Comparison of ENCODE assay signal across 15 cellular contexts in the genomic region with DNA sequence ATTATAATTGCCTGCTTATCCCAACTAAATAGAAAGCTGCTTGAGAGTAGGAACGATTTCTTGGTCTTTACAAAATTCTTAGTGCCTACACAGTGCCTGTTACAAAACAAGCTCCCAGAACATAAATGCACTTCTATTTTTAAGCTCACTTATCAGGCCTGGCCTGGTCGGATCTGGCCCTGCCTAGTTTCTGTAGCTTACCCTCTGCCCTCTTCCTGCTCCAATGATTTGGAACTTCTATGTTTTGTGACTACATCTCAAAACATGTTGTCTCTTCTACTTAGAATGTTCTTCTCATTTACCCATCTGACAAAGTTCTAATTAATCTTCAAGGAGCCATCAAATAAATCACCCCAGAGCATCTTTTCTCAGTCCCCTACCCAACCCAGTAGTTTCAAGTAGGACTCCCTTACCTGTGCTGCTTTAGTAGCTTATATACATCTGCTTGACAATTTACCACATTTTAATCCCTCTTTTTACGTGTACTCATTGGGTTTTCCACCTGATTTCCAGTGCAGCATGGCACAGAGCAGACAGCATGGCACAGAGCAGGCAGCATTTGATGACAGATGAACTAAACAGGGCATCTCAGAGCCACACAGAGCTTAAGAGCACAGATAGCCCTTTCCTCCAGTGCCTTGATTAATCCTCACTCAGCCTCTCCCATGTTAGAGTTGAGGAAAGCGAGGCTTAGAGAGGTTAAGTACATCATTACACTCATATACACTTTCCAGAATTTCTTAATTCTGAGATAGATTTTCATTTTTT.
"Had no signal": no experiment of that assay in that cellular context is flagged by ENCODE, and none has a peak within 500 bp of the region (broad histone marks: within the 10 kb centered on the region; RNA-seq: fewer than 3 reads in every experiment).

No MANE protein-coding gene starts in this region.

- FAIRE-seq: endometrium, pancreas had no signal

- H3K27me3 Mint-ChIP-seq: activated CD8-positive, alpha-beta memory T cell treated with anti-CD3 and anti-CD28 coated beads, Interleukin-2, amount 10 ng/mL, durations not matched to agents 7 days and 5 days; activated naive CD4-positive, alpha-beta T cell treated with anti-CD3 and anti-CD28 coated beads, Interleukin-2, amount 50 U/mL, for 24 hours; naive thymus-derived CD4-positive, alpha-beta T cell; stimulated activated naive B cell treated with anti-CD40 and anti-IgM and Interleukin-4, amounts not matched to agents 10 μg/mL and 1 μg/mL and 100 μg/mL, for 72 hours had no signal

- H3K9me3 Mint-ChIP-seq: activated naive CD4-positive, alpha-beta T cell treated with anti-CD3 and anti-CD28 coated beads, Interleukin-2, amount 50 U/mL, for 24 hours; naive thymus-derived CD4-positive, alpha-beta T cell; stimulated activated naive B cell treated with anti-CD40 and anti-IgM and Interleukin-4, amounts not matched to agents 10 μg/mL and 1 μg/mL and 100 μg/mL, for 72 hours had no signal

- H3K27me3 ChIP-seq: adrenal gland, colonic mucosa, pancreas, tibial artery had no signal

- H3K36me3 ChIP-seq: adrenal gland, colonic mucosa, pancreas, tibial artery had no signal

- H3K4me3 Mint-ChIP-seq: activated CD8-positive, alpha-beta memory T cell treated with anti-CD3 and anti-CD28 coated beads, Interleukin-2, amount 10 ng/mL, durations not matched to agents 7 days and 5 days; activated naive CD4-positive, alpha-beta T cell treated with anti-CD3 and anti-CD28 coated beads, Interleukin-2, amount 50 U/mL, for 24 hours; naive thymus-derived CD4-positive, alpha-beta T cell; stimulated activated naive B cell treated with anti-CD40 and anti-IgM and Interleukin-4, amounts not matched to agents 10 μg/mL and 1 μg/mL and 100 μg/mL, for 72 hours had no signal

- DNase-seq: activated CD4-positive, alpha-beta T cell treated with anti-CD3 and anti-CD28 coated beads for 1 hour; activated CD4-positive, alpha-beta T cell treated with anti-CD3 and anti-CD28 coated beads, Interleukin-2, amount 50 U/mL, for 48 hours; activated CD8-positive, alpha-beta memory T cell treated with anti-CD3 and anti-CD28 coated beads, Interleukin-2, amount 10 ng/mL, durations not matched to agents 7 days and 5 days; activated T-cell treated with anti-CD3 and anti-CD28 coated beads, Interleukin-2, amount 50 U/mL, for 1 hour; adrenal gland; colonic mucosa; hypothalamus; mammary epithelial cell; naive thymus-derived CD4-positive, alpha-beta T cell; pancreas; stimulated activated CD4-positive, alpha-beta T cell treated with anti-CD3 and anti-CD28 coated beads, Interleukin-4, amount 100 ng/mL, for 1 hour; stimulated activated naive B cell treated with anti-CD40 and anti-IgM and Interleukin-4, amounts not matched to agents 10 μg/mL and 1 μg/mL and 100 μg/mL, for 72 hours; tibial artery had no signal

- H3K9me3 ChIP-seq: adrenal gland, colonic mucosa, pancreas, tibial artery had no signal

- H3K4me1 ChIP-seq: colonic mucosa had no signal

- H3K27ac ChIP-seq: adrenal gland, colonic mucosa, pancreas, tibial artery had no signal

- H3K27ac Mint-ChIP-seq: activated CD8-positive, alpha-beta memory T cell treated with anti-CD3 and anti-CD28 coated beads, Interleukin-2, amount 10 ng/mL, durations not matched to agents 7 days and 5 days; activated naive CD4-positive, alpha-beta T cell treated with anti-CD3 and anti-CD28 coated beads, Interleukin-2, amount 50 U/mL, for 24 hours; naive thymus-derived CD4-positive, alpha-beta T cell; stimulated activated naive B cell treated with anti-CD40 and anti-IgM and Interleukin-4, amounts not matched to agents 10 μg/mL and 1 μg/mL and 100 μg/mL, for 72 hours had no signal

- ATAC-seq: activated CD8-positive, alpha-beta memory T cell treated with anti-CD3 and anti-CD28 coated beads, Interleukin-2, amount 10 ng/mL, durations not matched to agents 7 days and 5 days; naive thymus-derived CD4-positive, alpha-beta T cell; pancreas; stimulated activated naive B cell treated with anti-CD40 and anti-IgM and Interleukin-4, amounts not matched to agents 10 μg/mL and 1 μg/mL and 100 μg/mL, for 72 hours had no signal

- H3K4me3 ChIP-seq: adrenal gland, colonic mucosa, pancreas, tibial artery had no signal
